Comparison of ENCODE assay signal across 1 cellular context in genomic region chr4:38621004-38621684, GRCh38.
TF ChIP-seq lines count a peak whose summit lies in the region.

No MANE protein-coding gene starts in this region.

TF ChIP-seq in HEK293, 187 proteins besides CTCF, POLR2A, EP300 and RAD21 (continued from another document):
- no peak for TF ChIP-seq ZNF426 (tag by site-specific recombination; IDR thresholded peaks at IDR 0.05)
- TF ChIP-seq SALL2 (tag by site-specific recombination; IDR thresholded peaks at IDR 0.05; ENCODE audit: borderline replicate concordance), result no peak
- peak; percentile 64 for TF ChIP-seq ZBTB44 (tag by site-specific recombination; IDR thresholded peaks at IDR 0.05)
- no peak for TF ChIP-seq AEBP2 (tag by site-specific recombination; IDR thresholded peaks at IDR 0.05; ENCODE audit: borderline replicate concordance)
- TF ChIP-seq INSM2 (tag by site-specific recombination; IDR thresholded peaks at IDR 0.05), result 0 out of 2 replicates have a peak, but pooled peaks have one; percentile 61
- TF ChIP-seq ZNF658 (tag by site-specific recombination; IDR thresholded peaks at IDR 0.05), result no peak
- no peak for TF ChIP-seq ZNF169 (tag by site-specific recombination; IDR thresholded peaks at IDR 0.05)
- TF ChIP-seq IKZF3 (tag by site-specific recombination; IDR thresholded peaks at IDR 0.05), result no peak
- no peak for TF ChIP-seq GLIS2 (tag by site-specific recombination; IDR thresholded peaks at IDR 0.05)
- no peak for TF ChIP-seq ZNF19 (tag by site-specific recombination; IDR thresholded peaks at IDR 0.05; ENCODE audit: low read depth)
- peak; percentile 90 for TF ChIP-seq SP7 (tag by site-specific recombination; IDR thresholded peaks at IDR 0.05)
- no peak for TF ChIP-seq ZNF488 (tag by site-specific recombination; IDR thresholded peaks at IDR 0.05)
- no peak for TF ChIP-seq ZNF449 (tag by site-specific recombination; IDR thresholded peaks at IDR 0.05)
- 0 out of 2 replicates have a peak, but pooled peaks have one; percentile 42 for TF ChIP-seq ZSCAN23 (tag by site-specific recombination; IDR thresholded peaks at IDR 0.05)
- TF ChIP-seq ZXDB (tag by site-specific recombination; IDR thresholded peaks at IDR 0.05), result peak; percentile 63; the same call in 1 of the 2 replicates
- TF ChIP-seq HOXA7 (CRISPR knock-in tag; IDR thresholded peaks at IDR 0.05; ENCODE audit: borderline replicate concordance), result no peak
- TF ChIP-seq YY2 (tag by site-specific recombination; IDR thresholded peaks at IDR 0.05), result no peak
- TF ChIP-seq ZEB2 (tag by site-specific recombination; IDR thresholded peaks at IDR 0.05), result peak; percentile 90
- no peak for TF ChIP-seq ZNF132 (tag by site-specific recombination; IDR thresholded peaks at IDR 0.05; ENCODE audit: borderline replicate concordance)
- TF ChIP-seq ZNF518A (tag by site-specific recombination; conservative IDR thresholded peaks at IDR 0.05; ENCODE audit: low read depth), result no peak
- TF ChIP-seq ZNF843 (tag by site-specific recombination; IDR thresholded peaks at IDR 0.05), result peak; percentile 67
- no peak for TF ChIP-seq ZNF791 (tag by site-specific recombination; IDR thresholded peaks at IDR 0.05)
- no peak for TF ChIP-seq ZNF202 (tag by site-specific recombination; IDR thresholded peaks at IDR 0.05; ENCODE audit: borderline replicate concordance)
- no peak for TF ChIP-seq ZNF701 (tag by site-specific recombination; IDR thresholded peaks at IDR 0.05)
- peak; percentile 58; the same call in 1 of the 2 replicates for TF ChIP-seq PRDM10 (tag by site-specific recombination; IDR thresholded peaks at IDR 0.05)
- no peak for TF ChIP-seq ZNF184 (tag by site-specific recombination; IDR thresholded peaks at IDR 0.05)
- no peak for TF ChIP-seq GLI4 (tag by site-specific recombination; IDR thresholded peaks at IDR 0.05)
- TF ChIP-seq BCL11B (tag by site-specific recombination; IDR thresholded peaks at IDR 0.05; ENCODE audit: low read depth), result no peak
- TF ChIP-seq ZNF768 (tag by site-specific recombination; IDR thresholded peaks at IDR 0.05), result no peak
- no peak for TF ChIP-seq ZNF404 (tag by site-specific recombination; IDR thresholded peaks at IDR 0.05)
